ENCODE assay signal across 8 cellular contexts in the genomic region with DNA sequence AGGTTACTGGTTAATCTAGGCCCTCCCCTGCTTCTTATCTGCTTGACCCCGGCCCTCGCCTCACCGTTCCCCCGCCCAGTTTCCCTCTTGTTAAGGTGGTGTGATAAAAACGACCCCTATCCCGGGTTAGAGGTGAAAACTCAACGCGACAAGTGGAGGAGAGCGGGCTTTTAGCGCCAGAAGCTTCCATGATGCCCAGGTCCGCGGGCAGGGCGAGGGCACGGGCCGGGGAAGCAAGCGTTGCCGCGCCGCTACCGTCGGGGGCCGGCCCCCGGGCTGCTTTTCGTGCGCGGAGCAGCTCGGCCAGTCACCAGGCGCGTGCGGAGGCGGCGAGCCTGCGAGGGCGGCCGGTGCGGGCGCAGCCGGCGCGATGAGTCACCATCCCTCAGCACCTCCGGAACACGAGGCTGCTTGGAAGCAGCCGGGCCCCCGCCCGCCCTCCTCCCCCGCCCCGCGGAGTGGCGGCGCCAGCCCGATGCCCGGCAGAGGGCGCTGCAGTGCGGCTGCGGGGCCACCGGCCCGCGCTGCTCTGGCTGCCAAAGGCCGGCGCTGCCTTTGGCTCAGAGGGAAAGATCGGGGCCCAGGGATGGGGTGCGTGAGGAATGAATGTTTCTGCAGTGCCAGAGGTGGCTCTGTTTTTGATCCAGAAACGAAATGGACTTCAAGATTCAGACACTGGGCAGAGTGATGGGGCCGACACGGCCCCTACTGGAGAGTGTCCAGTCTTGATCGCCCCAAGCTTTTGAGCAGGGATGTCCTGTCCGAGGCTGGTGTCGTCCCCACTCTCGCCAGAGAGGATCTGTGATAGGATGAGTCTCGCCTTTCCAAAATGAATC.
DNase-seq lines count a peak whose midpoint lies in the region; ATAC-seq, FAIRE-seq and TF ChIP-seq lines count a peak whose summit lies in the region.

No MANE protein-coding gene starts in this region.

- peak; percentile 78 for DNase-seq in GM10248 (ENCODE audit: extremely low spot score)
- DNase-seq in HEK293T (ENCODE audit: extremely low spot score): peak; percentile 98
- DNase-seq in NCI-H1436 (lab: John Stamatoyannopoulos, UW): peak; percentile 80
- DNase-seq in activated B cell treated with CpG ODN at 0.5 μM for 24 hours: peak; percentile 65
- DNase-seq in mammary epithelial cell: peak; percentile 77
- DNase-seq in keratinocyte (ENCODE audit: low read depth, low spot score): no peak
- peak; percentile 75 for DNase-seq in stimulated activated CD4-positive, alpha-beta T cell treated with anti-CD3 and anti-CD28 coated beads, Interleukin-12 subunit alpha, Interleukin-12 subunit beta, amount 100 ng/mL, for 4 hours

- peak overlapping the region; percentile 38 for H3K4me3 Mint-ChIP-seq in activated B cell treated with CpG ODN at 0.5 μM for 24 hours

- H3K9me3 ChIP-seq in mammary epithelial cell (replicated peaks; ENCODE audit: insufficient read depth, low read length) (peaks cover 3% of the 10 kb centered on the region), keratinocyte (ENCODE audit: control insufficient read depth, low read depth, low read length) (no peaks in the 10 kb centered on the region)

- TF ChIP-seq CTCF in GM10248 (IDR thresholded peaks at IDR 0.05; ENCODE audit: control extremely low read depth, extremely low read depth, low read depth, missing control alignments) (peak; percentile 57), activated B cell treated with CpG ODN at 0.5 μM for 24 hours (IDR thresholded peaks at IDR 0.05) (no peak), mammary epithelial cell (conservative IDR thresholded peaks at IDR 0.05 in 1 of 2, IDR thresholded peaks at IDR 0.05 in 1 of 2; ENCODE audit: extremely low read depth in 1 of 2, insufficient read depth in 1 of 2, low read depth in 1 of 2, low read length in 2 of 2) (peak; percentile 15 to 44), keratinocyte (optimal IDR thresholded peaks at IDR 0.05 in 1 of 3, IDR thresholded peaks at IDR 0.05 in 1 of 3, conservative IDR thresholded peaks at IDR 0.05 in 1 of 3; ENCODE audit: extremely low read depth in 1 of 3, insufficient read depth in 2 of 3, low read length in 3 of 3) (peak in 2 of 3 experiments; percentile 44 to 64)

- WGBS in mammary epithelial cell (ENCODE audit: low coverage, missing lambda C conversion rate): 39% methylated on average over 12 of the region's 70 CpGs

- peaks cover 5% of the 10 kb centered on the region for H3K27me3 Mint-ChIP-seq in activated B cell treated with CpG ODN at 0.5 μM for 24 hours

- H3K79me2 ChIP-seq in mammary epithelial cell (ENCODE audit: insufficient read depth, low read length) (no peaks in the 10 kb centered on the region), keratinocyte (ENCODE audit: control insufficient read depth, insufficient read depth, low read length) (no peaks in the 10 kb centered on the region)

- H3K4me1 Mint-ChIP-seq in activated B cell treated with CpG ODN at 0.5 μM for 24 hours: peaks cover 10% of the 10 kb centered on the region

- in situ Hi-C loops in mammary epithelial cell (cut with MboI; ENCODE audit: low sequenced_read_pairs in 2 of 2): loop anchor here in 1 of 2 donors (10.0 kb wide), 1 partner anchor 106 kb away; no protein-coding TSS in a partner anchor

- no peak overlapping the region for H3K27ac Mint-ChIP-seq in activated B cell treated with CpG ODN at 0.5 μM for 24 hours

- H3K4me3 ChIP-seq in mammary epithelial cell (replicated peaks in 1 of 3; ENCODE audit: insufficient read depth in 1 of 3, low read depth in 2 of 3, low read length in 3 of 3): peak overlapping the region in 2 of 3 experiments; percentile 16 to 23
- no peak overlapping the region for H3K4me3 ChIP-seq in keratinocyte (ENCODE audit: control insufficient read depth in 2 of 3, extremely low read depth in 1 of 3, insufficient read depth in 2 of 3, low read depth in 1 of 3, low read length in 3 of 3)

- dilution Hi-C loops in mammary epithelial cell (cut with HindIII; ENCODE audit: low sequenced_read_pairs): no loop called here
- dilution Hi-C loops in keratinocyte (cut with MboI; ENCODE audit: extremely low pct_ligation_motif_present, low sequenced_read_pairs): no loop called here

- H3K36me3 ChIP-seq in mammary epithelial cell (ENCODE audit: insufficient read depth, low read length): no peaks in the 10 kb centered on the region
- H3K36me3 ChIP-seq in keratinocyte (ENCODE audit: control insufficient read depth in 2 of 2, extremely low read depth in 1 of 2, insufficient read depth in 2 of 2, low read length in 2 of 2): no peaks in the 10 kb centered on the region

- H3K27me3 ChIP-seq in mammary epithelial cell (ENCODE audit: insufficient read depth, low read length) (peaks cover 8% of the 10 kb centered on the region), keratinocyte (ENCODE audit: control insufficient read depth, extremely low read depth, insufficient read depth, low read length) (peaks cover 42% of the 10 kb centered on the region)

- H3K27ac ChIP-seq in mammary epithelial cell (ENCODE audit: insufficient read depth, low read depth, low read length): no peak overlapping the region
- H3K27ac ChIP-seq in keratinocyte (ENCODE audit: control insufficient read depth, insufficient read depth, low read length): no peak overlapping the region

- H4K20me1 ChIP-seq in mammary epithelial cell (ENCODE audit: insufficient read depth, low read length) (no peaks in the 10 kb centered on the region), keratinocyte (ENCODE audit: control insufficient read depth, extremely low read depth, insufficient read depth, low read length) (no peaks in the 10 kb centered on the region)

- no peaks in the 10 kb centered on the region for H3K9me1 ChIP-seq in keratinocyte (ENCODE audit: control insufficient read depth, extremely low read depth, insufficient read depth, low read length)

- no peaks in the 10 kb centered on the region for H3K9me3 Mint-ChIP-seq in activated B cell treated with CpG ODN at 0.5 μM for 24 hours

- ATAC-seq in activated B cell treated with CpG ODN at 0.5 μM for 24 hours (ENCODE audit: low read depth) (peak; percentile 89), HG03097 (IDR thresholded peaks at IDR 0.05; ENCODE audit: low FRiP score, unreplicated experiment) (no peak)

- FAIRE-seq in keratinocyte (lab: Jason Lieb, UNC): no peak

- H3K36me3 Mint-ChIP-seq in activated B cell treated with CpG ODN at 0.5 μM for 24 hours (ENCODE audit: low read depth): no peaks in the 10 kb centered on the region

- POLR2A ChIA-PET in GM10248 (lab: Yijun Ruan, JAX) (no interaction called here), HEK293T (lab: Yijun Ruan, JAX) (interaction anchor here (0.6 to 3.7 kb wide), 7 partner anchors 11 to 162 kb away, joined by 3 to 21 read pairs (median 5); partner anchors contain the start of gene PIN4), activated B cell treated with CpG ODN at 0.5 μM for 24 hours (lab: Charles Lee) (interaction anchor here (0.6 to 1.5 kb wide), 5 partner anchors 83 to 258 kb away, joined by 3 to 5 read pairs (median 4); partner anchors contain the start of genes RPS4X and RTL5)

- peaks cover 5% of the 10 kb centered on the region for H3K4me1 ChIP-seq in mammary epithelial cell (ENCODE audit: insufficient read depth, low read length)
- H3K4me1 ChIP-seq in keratinocyte (ENCODE audit: control insufficient read depth, extremely low read depth, insufficient read depth, low read length): no peaks in the 10 kb centered on the region

- no TSS peak for BruUV-seq in mammary epithelial cell (replicated peaks; lab: Mats Ljungman, UMichigan)

- H3K9ac ChIP-seq in mammary epithelial cell (ENCODE audit: insufficient read depth, low read length): no peak overlapping the region
- no peak overlapping the region for H3K9ac ChIP-seq in keratinocyte (ENCODE audit: control insufficient read depth, extremely low read depth, insufficient read depth, low read length)

- CTCF ChIA-PET in GM10248 (lab: Yijun Ruan, JAX) (interaction anchor here (0.7 to 5.9 kb wide), 20 partner anchors 11 to 259 kb away, joined by 3 to 72 read pairs (median 4); partner anchors contain the start of genes PIN4 and RPS4X), HEK293T (lab: Yijun Ruan, JAX) (interaction anchor here (0.5 to 5.9 kb wide), 16 partner anchors 12 to 614 kb away, joined by 3 to 66 read pairs (median 4); no protein-coding TSS in a partner anchor), activated B cell treated with CpG ODN at 0.5 μM for 24 hours (lab: Charles Lee) (interaction anchor here (0.8 to 3.1 kb wide), 7 partner anchors 15 to 259 kb away, joined by 3 to 51 read pairs (median 5); partner anchors contain the start of gene RPS4X), mammary epithelial cell (lab: Charles Lee; ENCODE audit: low non-redundant PET) (interaction anchor here (0.6 kb wide), 1 partner anchor 159 kb away, joined by 4 read pairs; no protein-coding TSS in a partner anchor)

- H3K4me2 ChIP-seq in mammary epithelial cell (ENCODE audit: insufficient read depth, low read depth, low read length) (peak overlapping the region; percentile 66), keratinocyte (ENCODE audit: control insufficient read depth, extremely low read depth, insufficient read depth, low read depth, low read length) (peak overlapping the region; percentile 45)

- intact Hi-C loops in activated B cell treated with CpG ODN at 0.5 μM for 24 hours (cut with micrococcal nuclease) (loop anchor here (1.0 to 5.0 kb wide), 3 partner anchors 108 to 220 kb away; partner anchors contain the start of genes ERCC6L and PIN4), mammary epithelial cell (cut with micrococcal nuclease) (loop anchor here (1.0 kb wide), 1 partner anchor 108 kb away; no protein-coding TSS in a partner anchor)

- H2AFZ ChIP-seq in mammary epithelial cell (ENCODE audit: low read depth, low read length): peak overlapping the region; percentile 72
- H2AFZ ChIP-seq in keratinocyte (ENCODE audit: control insufficient read depth, low read length): no peak overlapping the region

TF ChIP-seq in HEK293T, 16 proteins besides CTCF, POLR2A, EP300 and RAD21 (continues in another document):
- TF ChIP-seq CTBP1 (IDR thresholded peaks at IDR 0.05; ENCODE audit: borderline replicate concordance): no peak
- TF ChIP-seq HDGF (IDR thresholded peaks at IDR 0.05; ENCODE audit: borderline replicate concordance): no peak
- TF ChIP-seq, protein P1, sequence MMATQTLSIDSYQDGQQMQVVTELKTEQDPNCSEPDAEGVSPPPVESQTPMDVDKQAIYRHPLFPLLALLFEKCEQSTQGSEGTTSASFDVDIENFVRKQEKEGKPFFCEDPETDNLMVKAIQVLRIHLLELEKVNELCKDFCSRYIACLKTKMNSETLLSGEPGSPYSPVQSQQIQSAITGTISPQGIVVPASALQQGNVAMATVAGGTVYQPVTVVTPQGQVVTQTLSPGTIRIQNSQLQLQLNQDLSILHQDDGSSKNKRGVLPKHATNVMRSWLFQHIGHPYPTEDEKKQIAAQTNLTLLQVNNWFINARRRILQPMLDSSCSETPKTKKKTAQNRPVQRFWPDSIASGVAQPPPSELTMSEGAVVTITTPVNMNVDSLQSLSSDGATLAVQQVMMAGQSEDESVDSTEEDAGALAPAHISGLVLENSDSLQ (IDR thresholded peaks at IDR 0.05): no peak
- no peak for TF ChIP-seq ZNF384 (IDR thresholded peaks at IDR 0.05)
- TF ChIP-seq FOXM1 (IDR thresholded peaks at IDR 0.05; ENCODE audit: borderline replicate concordance): peak; percentile 64
- no peak for TF ChIP-seq NFRKB (IDR thresholded peaks at IDR 0.05)
- no peak for TF ChIP-seq ELF4 (IDR thresholded peaks at IDR 0.05)
- TF ChIP-seq ARNT (IDR thresholded peaks at IDR 0.05): peak; percentile 98
- no peak for TF ChIP-seq FOXK2 (IDR thresholded peaks at IDR 0.05)

Comparison
In these comparisons a context has a peak if more than half of its experiments do, and no peak if none do; other contexts are left out.
1. H3K4me3 ChIP-seq: peak in mammary epithelial cell (2 of 3); none in keratinocyte (0 of 3).